ENCODE assay signal across 10 cellular contexts in the genomic region with DNA sequence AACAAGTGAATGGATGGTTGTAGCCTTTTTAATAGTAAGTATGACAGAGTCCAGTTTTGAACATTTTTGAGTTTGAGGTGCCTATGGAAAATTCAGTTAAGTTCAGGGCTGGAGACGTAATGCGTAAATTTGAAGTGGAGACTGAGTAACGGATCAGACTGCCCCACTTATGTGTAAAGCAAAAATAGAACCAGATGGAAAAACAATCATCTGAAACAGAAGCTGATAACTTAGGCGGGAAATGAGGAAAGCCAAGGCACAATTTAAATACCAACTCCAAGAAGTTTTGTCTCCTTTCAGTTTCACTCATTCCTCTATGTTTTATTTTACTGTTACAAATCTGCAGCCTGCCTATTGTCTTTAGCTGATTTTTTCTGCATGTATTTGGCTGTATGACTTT. TPM values are rescaled to one million over a fixed set of nuclear protein-coding genes. Genes with fewer than 3 reads are reported as not detected.
DNase-seq lines count a peak whose midpoint lies in the region; ATAC-seq and TF ChIP-seq lines count a peak whose summit lies in the region.
"Had no signal": no experiment of that assay in that cellular context is flagged by ENCODE, and none has a peak within 500 bp of the region (broad histone marks: within the 10 kb centered on the region; RNA-seq: fewer than 3 reads in every experiment).

No MANE protein-coding gene starts in this region.

- ATAC-seq in gastroesophageal sphincter, result no peak
- ATAC-seq in HG02870 (IDR thresholded peaks at IDR 0.05; ENCODE audit: unreplicated experiment), result no peak
- no peak for ATAC-seq in HG02981 (IDR thresholded peaks at IDR 0.05; ENCODE audit: unreplicated experiment)
- no peak for ATAC-seq in GM18867 (IDR thresholded peaks at IDR 0.05; ENCODE audit: unreplicated experiment)

- H3K4me1 ChIP-seq in GM23248 (ENCODE audit: insufficient read depth) (peaks cover 23% of the 10 kb centered on the region; the same call in 1 of the 2 replicates), gastroesophageal sphincter (peaks cover 0 to 50% (median 9%) of the 10 kb centered on the region in 3 donors)

- DNase-seq in GM23248 (peak; percentile 31), skeletal muscle cell (ENCODE audit: low read depth) (no peak), NCI-H748 treated with DMSO at 0.1 percent for 48 hours (lab: John Stamatoyannopoulos, UW) (no peak)
- DNase-seq: effector CD8-positive, alpha-beta T cell had no signal

- peaks cover 57% of the 10 kb centered on the region for H3K79me2 ChIP-seq in GM23248 (ENCODE audit: insufficient read depth)

- H3K27ac ChIP-seq in GM23248 (0 out of 2 replicates have a peak overlapping the region, but pooled peaks have one; percentile 29), gastroesophageal sphincter (peak overlapping the region in 2 of 4 donors; percentile 10 to 17)

- no peaks in the 10 kb centered on the region for H4K20me1 ChIP-seq in GM23248 (ENCODE audit: insufficient read depth)

- peak overlapping the region; percentile 96 for H3K4me2 ChIP-seq in GM23248 (ENCODE audit: unreplicated experiment)

- peak overlapping the region; percentile 88 for H2AFZ ChIP-seq in GM23248

- in situ Hi-C loops in GM23248 (cut with MboI), result no loop called here

- TF ChIP-seq POLR2A in gastroesophageal sphincter (IDR thresholded peaks at IDR 0.05), result no peak

- 12% methylated on average over 4 of the region's 4 CpGs for WGBS in GM23248 (ENCODE audit: low coverage in 1 of 2, low lambda C conversion rate in 2 of 2, missing lambda C conversion rate in 2 of 2), 2 experiments
- 13 to 23% methylated on average over 4 of the region's 4 CpGs for WGBS in gastroesophageal sphincter (ENCODE audit: low coverage in 1 of 2), 2 donors

- H3K9ac ChIP-seq in GM23248, result peak overlapping the region; percentile 83

- H3K9me3 ChIP-seq in GM23248 (ENCODE audit: low read depth) (no peaks in the 10 kb centered on the region), gastroesophageal sphincter (no peaks in the 10 kb centered on the region)

- TF ChIP-seq EP300 in gastroesophageal sphincter (IDR thresholded peaks at IDR 0.05), result no peak

- H3K9me2 ChIP-seq in GM23248 (ENCODE audit: insufficient read depth), result no peaks in the 10 kb centered on the region

- H3K4me3 ChIP-seq in GM23248 (peak overlapping the region; percentile 89), WI38 (ENCODE audit: low read depth, low read length) (peak overlapping the region; percentile 72), gastroesophageal sphincter (peak overlapping the region; percentile 72 to 78), skeletal muscle cell (ENCODE audit: low read depth, low read length) (peak overlapping the region; percentile 75)

- H3K27me3 ChIP-seq in GM23248 (replicated peaks; ENCODE audit: insufficient read depth) (no peaks in the 10 kb centered on the region), gastroesophageal sphincter (no peaks in the 10 kb centered on the region)

- H3F3A ChIP-seq in GM23248 (ENCODE audit: insufficient read depth), result no peaks in the 10 kb centered on the region

- no peak for TF ChIP-seq CTCF in WI38 (IDR thresholded peaks at IDR 0.05; ENCODE audit: low read depth, low read length)
- no peak for TF ChIP-seq CTCF in gastroesophageal sphincter (IDR thresholded peaks at IDR 0.05)

- H3K36me3 ChIP-seq in GM23248 (ENCODE audit: low read depth), result 0 out of 2 replicates have a peak, but pooled peaks cover 2% of the 10 kb centered on the region
- peaks cover 0 to 4% of the 10 kb centered on the region in 2 donors for H3K36me3 ChIP-seq in gastroesophageal sphincter

RNA-seq across cellular contexts. Expression of a gene that starts 1.2 kb away (rescaled TPM):
- total RNA-seq in GM23248 (2014; rRNA removed; shearing (Covaris generic)), result 50.2 and 50.4 TPM in 2 replicates
- polyA plus RNA-seq in GM23248 (2016; fragmentation: Nextera tagmentation; extraction: Ambion mirVana), result 108 and 112 TPM in 2 replicates
- total RNA-seq in gastroesophageal sphincter, result 100 to 1,000 TPM in 1 of 4 donors, 10 to 100 TPM in 3; 58.0 to 105 (median 86.2) TPM

RNA-seq across cellular contexts. Expression of a gene that starts 14.2 kb away (rescaled TPM):
- total RNA-seq in GM23248 (2014; rRNA removed; shearing (Covaris generic)), result 14.3 and 22.9 TPM in 2 replicates
- polyA plus RNA-seq in GM23248 (2016; fragmentation: Nextera tagmentation; extraction: Ambion mirVana), result 12.5 and 13.7 TPM in 2 replicates
- total RNA-seq in gastroesophageal sphincter, result 10 to 100 TPM in 1 of 4 donors, 1 to 10 TPM in 3; 2.6 to 20.5 (median 3.9) TPM

RNA-seq across cellular contexts. Expression of a gene that starts 16.7 kb away (rescaled TPM):
- total RNA-seq in GM23248 (2014; rRNA removed; shearing (Covaris generic)), result 0.32 and 0.51 TPM in 2 replicates
- 0.13 and 0.16 TPM in 2 replicates for polyA plus RNA-seq in GM23248 (2016; fragmentation: Nextera tagmentation; extraction: Ambion mirVana)
- 1 to 10 TPM in 1 of 4 donors, under 1 TPM in 3; 0.10 to 1.4 (median 0.36) TPM for total RNA-seq in gastroesophageal sphincter
- total RNA-seq: HT1080 had no signal
